1 cellular context compared by ENCODE assay signal in the genomic region with DNA sequence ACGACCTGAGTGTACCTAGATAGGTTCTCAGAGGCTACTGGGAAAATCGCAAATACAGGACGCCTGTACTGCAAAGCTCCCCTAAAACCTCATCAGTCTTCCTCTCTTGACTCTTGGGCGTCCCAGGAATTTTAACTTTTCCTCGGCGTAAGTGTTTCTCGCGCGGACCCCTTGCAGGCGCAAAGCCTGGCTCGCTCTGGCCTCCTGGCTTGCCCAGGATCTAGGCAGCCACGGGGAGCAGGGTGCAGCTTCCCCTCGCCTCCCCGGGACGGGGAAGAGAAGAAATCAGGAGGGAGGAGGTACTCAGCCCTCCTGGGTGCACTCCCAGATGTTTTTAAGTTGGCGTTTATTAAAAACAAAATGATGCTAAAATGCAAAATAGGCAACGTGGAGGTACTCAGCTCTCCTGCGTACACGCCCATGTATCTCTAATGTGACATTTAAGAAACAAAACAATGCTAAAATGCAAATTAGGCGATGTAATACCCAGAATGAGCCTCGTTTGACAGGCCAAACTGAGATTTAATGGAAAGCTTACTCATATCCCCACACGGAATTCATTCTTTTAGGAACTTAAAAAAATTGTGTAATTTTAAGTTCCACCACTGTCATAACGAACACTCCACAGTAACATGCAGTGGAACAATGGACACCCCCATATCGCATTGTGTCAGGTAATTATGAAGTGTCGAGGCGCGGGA.
TF ChIP-seq lines count a peak whose summit lies in the region.

No MANE protein-coding gene starts in this region.

TF ChIP-seq in HepG2, 621 proteins besides CTCF, POLR2A, EP300 and RAD21:
- TF ChIP-seq, protein P1, sequence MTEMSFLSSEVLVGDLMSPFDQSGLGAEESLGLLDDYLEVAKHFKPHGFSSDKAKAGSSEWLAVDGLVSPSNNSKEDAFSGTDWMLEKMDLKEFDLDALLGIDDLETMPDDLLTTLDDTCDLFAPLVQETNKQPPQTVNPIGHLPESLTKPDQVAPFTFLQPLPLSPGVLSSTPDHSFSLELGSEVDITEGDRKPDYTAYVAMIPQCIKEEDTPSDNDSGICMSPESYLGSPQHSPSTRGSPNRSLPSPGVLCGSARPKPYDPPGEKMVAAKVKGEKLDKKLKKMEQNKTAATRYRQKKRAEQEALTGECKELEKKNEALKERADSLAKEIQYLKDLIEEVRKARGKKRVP (CRISPR knock-in tag; IDR thresholded peaks at IDR 0.05): peak in 1 of 2 experiments; percentile 56; a peak in 1 of 4 replicates
- 0 out of 2 replicates have a peak, but pooled peaks have one; percentile 23 for TF ChIP-seq GFI1 (CRISPR knock-in tag; IDR thresholded peaks at IDR 0.05; ENCODE audit: borderline replicate concordance)
- 0 out of 2 replicates have a peak, but pooled peaks have one; percentile 32 for TF ChIP-seq ZNF589 (CRISPR knock-in tag; conservative IDR thresholded peaks at IDR 0.05)
- TF ChIP-seq MED8 (CRISPR knock-in tag; IDR thresholded peaks at IDR 0.05; ENCODE audit: insufficient replicate concordance): peak; percentile 46
- TF ChIP-seq ZNF570 (CRISPR knock-in tag; IDR thresholded peaks at IDR 0.05; ENCODE audit: borderline replicate concordance): no peak
- TF ChIP-seq ZNF780A (CRISPR knock-in tag; IDR thresholded peaks at IDR 0.05): no peak
- peak; percentile 52; the same call in 1 of the 2 replicates for TF ChIP-seq ZC3H13 (CRISPR knock-in tag; IDR thresholded peaks at IDR 0.05)
- TF ChIP-seq ZNF20 (CRISPR knock-in tag; IDR thresholded peaks at IDR 0.05): 0 out of 2 replicates have a peak, but pooled peaks have one; percentile 34
- TF ChIP-seq SNAI1 (CRISPR knock-in tag; IDR thresholded peaks at IDR 0.05; ENCODE audit: borderline replicate concordance): 0 out of 2 replicates have a peak, but pooled peaks have one; percentile 57
- no peak for TF ChIP-seq RXRB (CRISPR knock-in tag; IDR thresholded peaks at IDR 0.05; ENCODE audit: borderline replicate concordance)
- 0 out of 2 replicates have a peak, but pooled peaks have one; percentile 3 for TF ChIP-seq ZBTB38 (CRISPR knock-in tag; IDR thresholded peaks at IDR 0.05)
- 0 out of 2 replicates have a peak, but pooled peaks have one; percentile 20 for TF ChIP-seq MEIS1 (CRISPR knock-in tag; IDR thresholded peaks at IDR 0.05; ENCODE audit: borderline replicate concordance)
- TF ChIP-seq, protein P2, sequence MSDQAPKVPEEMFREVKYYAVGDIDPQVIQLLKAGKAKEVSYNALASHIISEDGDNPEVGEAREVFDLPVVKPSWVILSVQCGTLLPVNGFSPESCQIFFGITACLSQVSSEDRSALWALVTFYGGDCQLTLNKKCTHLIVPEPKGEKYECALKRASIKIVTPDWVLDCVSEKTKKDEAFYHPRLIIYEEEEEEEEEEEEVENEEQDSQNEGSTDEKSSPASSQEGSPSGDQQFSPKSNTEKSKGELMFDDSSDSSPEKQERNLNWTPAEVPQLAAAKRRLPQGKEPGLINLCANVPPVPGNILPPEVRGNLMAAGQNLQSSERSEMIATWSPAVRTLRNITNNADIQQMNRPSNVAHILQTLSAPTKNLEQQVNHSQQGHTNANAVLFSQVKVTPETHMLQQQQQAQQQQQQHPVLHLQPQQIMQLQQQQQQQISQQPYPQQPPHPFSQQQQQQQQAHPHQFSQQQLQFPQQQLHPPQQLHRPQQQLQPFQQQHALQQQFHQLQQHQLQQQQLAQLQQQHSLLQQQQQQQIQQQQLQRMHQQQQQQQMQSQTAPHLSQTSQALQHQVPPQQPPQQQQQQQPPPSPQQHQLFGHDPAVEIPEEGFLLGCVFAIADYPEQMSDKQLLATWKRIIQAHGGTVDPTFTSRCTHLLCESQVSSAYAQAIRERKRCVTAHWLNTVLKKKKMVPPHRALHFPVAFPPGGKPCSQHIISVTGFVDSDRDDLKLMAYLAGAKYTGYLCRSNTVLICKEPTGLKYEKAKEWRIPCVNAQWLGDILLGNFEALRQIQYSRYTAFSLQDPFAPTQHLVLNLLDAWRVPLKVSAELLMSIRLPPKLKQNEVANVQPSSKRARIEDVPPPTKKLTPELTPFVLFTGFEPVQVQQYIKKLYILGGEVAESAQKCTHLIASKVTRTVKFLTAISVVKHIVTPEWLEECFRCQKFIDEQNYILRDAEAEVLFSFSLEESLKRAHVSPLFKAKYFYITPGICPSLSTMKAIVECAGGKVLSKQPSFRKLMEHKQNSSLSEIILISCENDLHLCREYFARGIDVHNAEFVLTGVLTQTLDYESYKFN (CRISPR knock-in tag; conservative IDR thresholded peaks at IDR 0.05): no peak
- TF ChIP-seq GZF1 (CRISPR knock-in tag; IDR thresholded peaks at IDR 0.05): 0 out of 2 replicates have a peak, but pooled peaks have one; percentile 7
- 0 out of 2 replicates have a peak, but pooled peaks have one; percentile 8 for TF ChIP-seq ZNF501 (CRISPR knock-in tag; IDR thresholded peaks at IDR 0.05)
- no peak for TF ChIP-seq ZNF451 (CRISPR knock-in tag; IDR thresholded peaks at IDR 0.05)
- TF ChIP-seq SP140L (CRISPR knock-in tag; IDR thresholded peaks at IDR 0.05; ENCODE audit: borderline replicate concordance): no peak
- no peak for TF ChIP-seq ZNF274 (CRISPR knock-in tag; IDR thresholded peaks at IDR 0.05)
- TF ChIP-seq, protein P3, sequence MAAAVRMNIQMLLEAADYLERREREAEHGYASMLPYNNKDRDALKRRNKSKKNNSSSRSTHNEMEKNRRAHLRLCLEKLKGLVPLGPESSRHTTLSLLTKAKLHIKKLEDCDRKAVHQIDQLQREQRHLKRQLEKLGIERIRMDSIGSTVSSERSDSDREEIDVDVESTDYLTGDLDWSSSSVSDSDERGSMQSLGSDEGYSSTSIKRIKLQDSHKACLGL (CRISPR knock-in tag; IDR thresholded peaks at IDR 0.05): peak; percentile 36; the same call in 1 of the 2 replicates
